ENCODE assay signal across 20 cellular contexts in the genomic region with DNA sequence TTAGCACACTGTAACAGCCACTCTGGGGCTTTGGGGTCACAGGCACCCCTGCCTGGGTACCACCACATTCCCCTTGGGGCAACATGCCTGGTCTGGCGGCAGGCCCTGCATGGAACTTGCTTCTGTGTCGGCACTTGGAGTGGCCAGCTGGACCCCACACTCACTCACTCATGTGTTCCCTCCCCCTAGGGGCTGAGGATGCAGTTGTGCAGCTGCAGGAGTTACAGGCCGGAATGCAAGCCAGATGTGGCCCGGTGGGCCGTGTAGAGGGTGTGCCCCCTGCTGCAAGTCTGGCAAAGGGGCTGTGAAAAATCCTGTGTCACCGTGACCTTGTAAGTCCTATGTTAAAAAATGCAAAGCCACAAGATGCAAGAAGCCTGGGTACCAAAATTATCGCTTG. TPM values are rescaled to one million over a fixed set of nuclear protein-coding genes. Genes with fewer than 3 reads are reported as not detected.
A peak's percentile ranks its signal among the peaks of the same experiment; 100 is the strongest.
DNase-seq lines count a peak whose midpoint lies in the region; ATAC-seq and TF ChIP-seq lines count a peak whose summit lies in the region.
"Had no signal": no experiment of that assay in that cellular context is flagged by ENCODE, and none has a peak within 500 bp of the region (broad histone marks: within the 10 kb centered on the region; RNA-seq: fewer than 3 reads in every experiment).

No MANE protein-coding gene starts in this region.

- H3K4me2 ChIP-seq in BLaER1, result no peak overlapping the region
- no peak overlapping the region for H3K4me2 ChIP-seq in hepatocyte
- no peak overlapping the region for H3K4me2 ChIP-seq in neural progenitor cell

- TF ChIP-seq POLR2A in GM18505 (IDR thresholded peaks at IDR 0.05; ENCODE audit: borderline replicate concordance, extremely low read depth, insufficient read depth, insufficient read length) (no peak), heart left ventricle (IDR thresholded peaks at IDR 0.05) (no peak)

- H3K9me3 ChIP-seq in BLaER1 (peaks cover 38% of the 10 kb centered on the region), hepatocyte (ENCODE audit: low read depth) (no peaks in the 10 kb centered on the region), neural progenitor cell (ENCODE audit: low read depth) (no peaks in the 10 kb centered on the region), heart left ventricle (peaks cover 0 to 16% (median 0%) of the 10 kb centered on the region in 12 donors)

- H3K27me3 ChIP-seq in BLaER1 (0 out of 2 replicates have a peak, but pooled peaks cover 4% of the 10 kb centered on the region), hepatocyte (no peaks in the 10 kb centered on the region), neural progenitor cell (no peaks in the 10 kb centered on the region), heart left ventricle (peaks cover 0 to 16% (median 0%) of the 10 kb centered on the region in 9 donors)

- H3K4me1 ChIP-seq in BLaER1 (peaks cover 7% of the 10 kb centered on the region), hepatocyte (ENCODE audit: insufficient read depth) (peaks cover 19% of the 10 kb centered on the region), neural progenitor cell (peaks cover 35% of the 10 kb centered on the region), heart left ventricle (no peaks in the 10 kb centered on the region)

- H3K36me3 Mint-ChIP-seq in WTC11, result peaks cover 30% of the 10 kb centered on the region
- H3K36me3 Mint-ChIP-seq in neural progenitor cell, result peaks cover 7% of the 10 kb centered on the region
- H3K36me3 Mint-ChIP-seq: CD8-positive, alpha-beta T cell; IgD-negative memory B cell had no signal

- ATAC-seq in WTC11 (no peak), HG02642 (IDR thresholded peaks at IDR 0.05; ENCODE audit: poor library complexity, unreplicated experiment) (no peak), GM18505 (IDR thresholded peaks at IDR 0.05; ENCODE audit: unreplicated experiment) (no peak), heart left ventricle (no peak)
- ATAC-seq: CD8-positive, alpha-beta T cell had no signal

- H3K4me1 Mint-ChIP-seq in WTC11 (peaks cover 65% of the 10 kb centered on the region), neural progenitor cell (peaks cover 24% of the 10 kb centered on the region)

- H3K9me2 ChIP-seq in hepatocyte (replicated peaks; ENCODE audit: insufficient read depth), result no peaks in the 10 kb centered on the region

- H3K9me3 Mint-ChIP-seq in WTC11 (peaks cover 28% of the 10 kb centered on the region), neural progenitor cell (peaks cover 29% of the 10 kb centered on the region)
- H3K9me3 Mint-ChIP-seq: CD8-positive, alpha-beta T cell had no signal

- WGBS in hepatocyte (ENCODE audit: low lambda C conversion rate, missing lambda C conversion rate), result 67% methylated on average over 7 of the region's 7 CpGs
- WGBS in heart left ventricle, 4 donors, result 83 to 97% (median 94%) methylated on average over 7 of the region's 7 CpGs

- H4K20me1 ChIP-seq in BLaER1 (no peaks in the 10 kb centered on the region), hepatocyte (ENCODE audit: insufficient read depth, poor library complexity, severe bottlenecking) (no peaks in the 10 kb centered on the region), neural progenitor cell (ENCODE audit: low read depth) (no peaks in the 10 kb centered on the region)

- DNase-seq in WTC11 (ENCODE audit: low spot score) (peak; percentile 11), hepatocyte (ENCODE audit: low spot score) (peak; percentile 15), neural progenitor cell (ENCODE audit: low spot score) (peak; percentile 80), heart left ventricle (no peak)
- DNase-seq: 8988T; C1 segment of cervical spinal cord; CD8-positive, alpha-beta T cell; DND-41; GOT3; NCI-H1105; NCI-H2029 treated with DMSO at 0.1 percent for 48 hours; NCI-H446; NCI-H526; RPMI8226; SHP77 treated with DMSO at 0.1 percent for 48 hours had no signal

- H3K27ac ChIP-seq in BLaER1 (no peak overlapping the region), hepatocyte (no peak overlapping the region), neural progenitor cell (peak overlapping the region; percentile 26), heart left ventricle (no peak overlapping the region)
- H3K27ac ChIP-seq: SK-N-MC had no signal

- H2AFZ ChIP-seq in hepatocyte (no peak overlapping the region), neural progenitor cell (replicated peaks) (peak overlapping the region; percentile 56)

- H3F3A ChIP-seq in neural progenitor cell (ENCODE audit: low read depth), result peaks cover 42% of the 10 kb centered on the region

- H3K9ac ChIP-seq in BLaER1 (no peak overlapping the region), neural progenitor cell (no peak overlapping the region)

- CTCF ChIA-PET in WTC11 (lab: Charles Lee), result no interaction called here

- H3K4me3 ChIP-seq in BLaER1, result peak overlapping the region; percentile 34; the same call in 1 of the 2 replicates
- no peak overlapping the region for H3K4me3 ChIP-seq in hepatocyte
- H3K4me3 ChIP-seq in neural progenitor cell, result no peak overlapping the region
- H3K4me3 ChIP-seq in heart left ventricle, result no peak overlapping the region
- H3K4me3 ChIP-seq: SK-N-MC had no signal

- no peaks in the 10 kb centered on the region for H3K79me2 ChIP-seq in hepatocyte
- no peaks in the 10 kb centered on the region for H3K79me2 ChIP-seq in neural progenitor cell (ENCODE audit: low read depth)

- H3K4me3 Mint-ChIP-seq in WTC11 (no peak overlapping the region), neural progenitor cell (no peak overlapping the region)
- H3K4me3 Mint-ChIP-seq: CD8-positive, alpha-beta T cell; IgD-negative memory B cell had no signal

- H3K27ac Mint-ChIP-seq in WTC11 (no peak overlapping the region), neural progenitor cell (no peak overlapping the region)
- H3K27ac Mint-ChIP-seq: CD8-positive, alpha-beta T cell; IgD-negative memory B cell had no signal

- no peaks in the 10 kb centered on the region for H3K36me3 ChIP-seq in BLaER1
- H3K36me3 ChIP-seq in hepatocyte (replicated peaks; ENCODE audit: insufficient read depth, low read depth), result no peaks in the 10 kb centered on the region
- no peaks in the 10 kb centered on the region for H3K36me3 ChIP-seq in neural progenitor cell
- H3K36me3 ChIP-seq in heart left ventricle, result no peaks in the 10 kb centered on the region

- peaks cover 3% of the 10 kb centered on the region for H3K27me3 Mint-ChIP-seq in WTC11 (ENCODE audit: low read depth)
- H3K27me3 Mint-ChIP-seq in neural progenitor cell (ENCODE audit: insufficient read depth, low read depth), result peaks cover 4% of the 10 kb centered on the region

- TF ChIP-seq CTCF in WTC11 (IDR thresholded peaks at IDR 0.05) (no peak), hepatocyte (IDR thresholded peaks at IDR 0.05; ENCODE audit: poor library complexity) (no peak), neural progenitor cell (IDR thresholded peaks at IDR 0.05) (peak; percentile 51), heart left ventricle (IDR thresholded peaks at IDR 0.05) (no peak)

- intact Hi-C loops in heart left ventricle (cut with DNase I), result no loop called here

- POLR2A ChIA-PET in WTC11 (lab: Charles Lee), result no interaction called here

TF ChIP-seq in WTC11, 78 proteins besides CTCF, POLR2A, EP300 and RAD21:
- TF ChIP-seq HMGA2 (CRISPR knock-in tag; IDR thresholded peaks at IDR 0.05) (no peak), TP53 (CRISPR knock-in tag; IDR thresholded peaks at IDR 0.05) (no peak), TCF7 (CRISPR knock-in tag; IDR thresholded peaks at IDR 0.05; ENCODE audit: low read depth) (no peak)
- TF ChIP-seq, protein P1, sequence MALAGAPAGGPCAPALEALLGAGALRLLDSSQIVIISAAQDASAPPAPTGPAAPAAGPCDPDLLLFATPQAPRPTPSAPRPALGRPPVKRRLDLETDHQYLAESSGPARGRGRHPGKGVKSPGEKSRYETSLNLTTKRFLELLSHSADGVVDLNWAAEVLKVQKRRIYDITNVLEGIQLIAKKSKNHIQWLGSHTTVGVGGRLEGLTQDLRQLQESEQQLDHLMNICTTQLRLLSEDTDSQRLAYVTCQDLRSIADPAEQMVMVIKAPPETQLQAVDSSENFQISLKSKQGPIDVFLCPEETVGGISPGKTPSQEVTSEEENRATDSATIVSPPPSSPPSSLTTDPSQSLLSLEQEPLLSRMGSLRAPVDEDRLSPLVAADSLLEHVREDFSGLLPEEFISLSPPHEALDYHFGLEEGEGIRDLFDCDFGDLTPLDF (CRISPR knock-in tag; IDR thresholded peaks at IDR 0.05), result no peak
- TF ChIP-seq, protein P2, sequence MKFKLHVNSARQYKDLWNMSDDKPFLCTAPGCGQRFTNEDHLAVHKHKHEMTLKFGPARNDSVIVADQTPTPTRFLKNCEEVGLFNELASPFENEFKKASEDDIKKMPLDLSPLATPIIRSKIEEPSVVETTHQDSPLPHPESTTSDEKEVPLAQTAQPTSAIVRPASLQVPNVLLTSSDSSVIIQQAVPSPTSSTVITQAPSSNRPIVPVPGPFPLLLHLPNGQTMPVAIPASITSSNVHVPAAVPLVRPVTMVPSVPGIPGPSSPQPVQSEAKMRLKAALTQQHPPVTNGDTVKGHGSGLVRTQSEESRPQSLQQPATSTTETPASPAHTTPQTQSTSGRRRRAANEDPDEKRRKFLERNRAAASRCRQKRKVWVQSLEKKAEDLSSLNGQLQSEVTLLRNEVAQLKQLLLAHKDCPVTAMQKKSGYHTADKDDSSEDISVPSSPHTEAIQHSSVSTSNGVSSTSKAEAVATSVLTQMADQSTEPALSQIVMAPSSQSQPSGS (CRISPR knock-in tag; IDR thresholded peaks at IDR 0.05; ENCODE audit: borderline replicate concordance, low read depth), result no peak
- TF ChIP-seq, protein P3, sequence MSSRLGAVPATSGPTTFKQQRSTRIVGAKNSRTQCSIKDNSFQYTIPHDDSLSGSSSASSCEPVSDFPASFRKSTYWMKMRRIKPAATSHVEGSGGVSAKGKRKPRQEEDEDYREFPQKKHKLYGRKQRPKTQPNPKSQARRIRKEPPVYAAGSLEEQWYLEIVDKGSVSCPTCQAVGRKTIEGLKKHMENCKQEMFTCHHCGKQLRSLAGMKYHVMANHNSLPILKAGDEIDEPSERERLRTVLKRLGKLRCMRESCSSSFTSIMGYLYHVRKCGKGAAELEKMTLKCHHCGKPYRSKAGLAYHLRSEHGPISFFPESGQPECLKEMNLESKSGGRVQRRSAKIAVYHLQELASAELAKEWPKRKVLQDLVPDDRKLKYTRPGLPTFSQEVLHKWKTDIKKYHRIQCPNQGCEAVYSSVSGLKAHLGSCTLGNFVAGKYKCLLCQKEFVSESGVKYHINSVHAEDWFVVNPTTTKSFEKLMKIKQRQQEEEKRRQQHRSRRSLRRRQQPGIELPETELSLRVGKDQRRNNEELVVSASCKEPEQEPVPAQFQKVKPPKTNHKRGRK (CRISPR knock-in tag; IDR thresholded peaks at IDR 0.05; ENCODE audit: borderline replicate concordance), result no peak

RNA-seq across cellular contexts. Expression of a gene that starts 34.2 kb away (rescaled TPM):
- total RNA-seq in WTC11 (2021) (not detected in 3 replicates), hepatocyte (not detected in 2 replicates), neural progenitor cell (ENCODE audit: low replicate concordance) (not detected in 2 replicates), heart left ventricle (not detected)
- polyA plus RNA-seq in hepatocyte (not detected in 2 replicates), heart left ventricle (not detected)
- total RNA-seq: CD8-positive, alpha-beta T cell had no signal
- polyA plus RNA-seq: IgD-negative memory B cell had no signal

Comparison
In these comparisons a context has a peak if more than half of its experiments do, and no peak if none do; other contexts are left out.
1. DNase-seq: peak in WTC11 (single experiment), hepatocyte (single experiment) and neural progenitor cell (single experiment); none in heart left ventricle (0 of 5).